Comparison of ENCODE assay signal across 18 cellular contexts in genomic region chr13:35763805-35764170, GRCh38.
"Had no signal": no experiment of that assay in that cellular context is flagged by ENCODE, and none has a peak within 500 bp of the region (broad histone marks: within the 10 kb centered on the region; RNA-seq: fewer than 3 reads in every experiment).

No MANE protein-coding gene starts in this region.

- FAIRE-seq: pancreas had no signal

- H3K27me3 ChIP-seq: gastroesophageal sphincter, pancreas, stomach, suprapubic skin, tibial nerve had no signal

- DNase-seq: activated CD4-positive, alpha-beta T cell treated with anti-CD3 and anti-CD28 coated beads for 1 hour; activated CD4-positive, alpha-beta T cell treated with anti-CD3 and anti-CD28 coated beads, Interleukin-2, amount 50 U/mL, for 1 hour; activated CD8-positive, alpha-beta T cell treated with anti-CD3 and anti-CD28 coated beads, Interleukin-2, amount 10 ng/mL, durations not matched to agents 7 days and 5 days; activated gamma-delta T cell treated with Interleukin-2 at 50 U/mL for 16 hours; anterior cingulate cortex; heart left ventricle; islet precursor cell; left cardiac atrium; pancreas; psoas muscle; stimulated activated CD4-positive, alpha-beta T cell treated with anti-CD3 and anti-CD28 coated beads, Interleukin-15, amount 100 ng/mL, for 24 hours; stomach had no signal

- H3K4me3 ChIP-seq: gastroesophageal sphincter, heart left ventricle, pancreas, psoas muscle, smooth muscle cell, stomach, suprapubic skin, tibial nerve had no signal

- H3K36me3 ChIP-seq: gastroesophageal sphincter, heart left ventricle, pancreas, stomach, suprapubic skin, tibial nerve had no signal

- H3K27ac ChIP-seq: epithelial cell of prostate, gastroesophageal sphincter, heart left ventricle, pancreas, psoas muscle, stomach, suprapubic skin, tibial nerve had no signal

- H3K4me1 ChIP-seq: gastroesophageal sphincter, pancreas, psoas muscle, stomach, suprapubic skin, tibial nerve had no signal

- ATAC-seq: activated CD8-positive, alpha-beta T cell treated with anti-CD3 and anti-CD28 coated beads, Interleukin-2, amount 10 ng/mL, durations not matched to agents 7 days and 5 days; gastroesophageal sphincter; pancreas; psoas muscle; sciatic nerve had no signal

- H3K9me3 ChIP-seq: gastroesophageal sphincter, pancreas, psoas muscle, stomach, suprapubic skin, tibial nerve had no signal
